Comparison of ENCODE assay signal across 21 cellular contexts in the genomic region with DNA sequence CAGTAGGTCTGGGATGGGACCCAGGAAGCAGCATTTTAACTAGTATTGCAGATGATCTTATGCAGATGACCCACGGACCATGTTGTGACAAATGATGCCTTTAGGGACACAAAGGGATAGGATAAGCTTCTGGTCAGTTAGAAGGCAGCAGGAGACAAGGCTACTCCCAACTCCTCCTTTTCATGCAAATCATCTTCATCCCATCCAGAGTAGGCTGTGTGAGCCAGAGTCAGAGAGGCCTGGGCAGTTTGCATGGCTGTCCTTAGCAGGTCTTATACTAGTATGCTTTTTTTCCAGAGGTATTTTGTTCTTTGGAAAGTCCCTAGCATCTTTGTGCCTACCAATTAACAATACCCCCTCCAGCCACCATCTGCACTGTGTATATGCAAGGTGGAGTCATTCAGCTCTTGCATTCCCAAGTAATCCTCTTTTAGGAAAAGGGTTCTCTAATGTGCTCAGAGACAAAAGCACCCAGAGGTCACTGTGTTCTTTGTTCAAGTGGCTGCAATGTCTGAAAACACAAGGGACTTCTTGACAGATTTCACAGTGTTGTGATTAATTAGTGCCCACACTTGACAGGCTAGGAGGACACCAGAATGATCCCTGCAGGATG.
"Had no signal": no experiment of that assay in that cellular context is flagged by ENCODE, and none has a peak within 500 bp of the region (broad histone marks: within the 10 kb centered on the region; RNA-seq: fewer than 3 reads in every experiment).

No MANE protein-coding gene starts in this region.

- H3K27me3 Mint-ChIP-seq: activated naive CD8-positive, alpha-beta T cell; central memory CD8-positive, alpha-beta T cell had no signal

- H3K4me1 ChIP-seq: adrenal gland, ascending aorta, lower lobe of right lung, spleen, upper lobe of left lung had no signal

- H3K36me3 Mint-ChIP-seq: activated naive CD8-positive, alpha-beta T cell; immature natural killer cell had no signal

- H3K27ac Mint-ChIP-seq: activated naive CD8-positive, alpha-beta T cell; activated T-helper 2 cell treated with anti-CD3 and anti-CD28 coated beads, Interferon-gamma antibody, Interleukin-2, Interleukin-4, amounts not matched to agents 10 μg/mL and 5 μg/mL and 100 μg/mL, durations not matched to agents 14 hours and 24 hours and 36 hours; immature natural killer cell; nephron progenitor cell had no signal

- DNase-seq: activated CD8-positive, alpha-beta memory T cell treated with anti-CD3 and anti-CD28 coated beads, Interleukin-2, amount 50 U/mL, for 48 hours; activated naive CD4-positive, alpha-beta T cell; activated T-cell treated with anti-CD3 and anti-CD28 coated beads, Interleukin-2, amount 50 U/mL, for 4 hours; adrenal gland; erythroblast; foreskin fibroblast; immature natural killer cell; lower lobe of right lung; mesendoderm; mucosa of descending colon; nephron progenitor cell; spleen; stimulated activated CD4-positive, alpha-beta T cell treated with anti-CD3 and anti-CD28 coated beads, Interleukin-4, amount 100 ng/mL, for 1 hour; stimulated activated naive CD4-positive, alpha-beta T cell; T-helper 1 cell; upper lobe of left lung had no signal

- H3K4me3 ChIP-seq: adrenal gland, ascending aorta, lower lobe of right lung, mucosa of descending colon, spleen, thoracic aorta, upper lobe of left lung had no signal

- H3K4me1 Mint-ChIP-seq: central memory CD8-positive, alpha-beta T cell; immature natural killer cell had no signal

- H3K27ac ChIP-seq: adrenal gland, ascending aorta, lower lobe of right lung, spleen, thoracic aorta, upper lobe of left lung had no signal

- H3K36me3 ChIP-seq: adrenal gland, ascending aorta, lower lobe of right lung, spleen, thoracic aorta, upper lobe of left lung had no signal

- H3K9me3 ChIP-seq: adrenal gland, ascending aorta, lower lobe of right lung, mucosa of descending colon, spleen, thoracic aorta, upper lobe of left lung had no signal

- H3K4me3 Mint-ChIP-seq: activated naive CD8-positive, alpha-beta T cell; activated T-cell treated with anti-CD3 and anti-CD28 coated beads, Interleukin-2, amount 50 U/mL, for 4 hours; central memory CD8-positive, alpha-beta T cell; immature natural killer cell; nephron progenitor cell had no signal

- H3K27me3 ChIP-seq: adrenal gland, ascending aorta, spleen, upper lobe of left lung had no signal

- H3K9me3 Mint-ChIP-seq: activated T-cell treated with anti-CD3 and anti-CD28 coated beads, Interleukin-2, amount 50 U/mL, for 4 hours; activated T-helper 2 cell treated with anti-CD3 and anti-CD28 coated beads, Interferon-gamma antibody, Interleukin-2, Interleukin-4, amounts not matched to agents 10 μg/mL and 5 μg/mL and 100 μg/mL, durations not matched to agents 14 hours and 24 hours and 36 hours; nephron progenitor cell had no signal
